Comparison of ENCODE assay signal across 6 cellular contexts in the genomic region with DNA sequence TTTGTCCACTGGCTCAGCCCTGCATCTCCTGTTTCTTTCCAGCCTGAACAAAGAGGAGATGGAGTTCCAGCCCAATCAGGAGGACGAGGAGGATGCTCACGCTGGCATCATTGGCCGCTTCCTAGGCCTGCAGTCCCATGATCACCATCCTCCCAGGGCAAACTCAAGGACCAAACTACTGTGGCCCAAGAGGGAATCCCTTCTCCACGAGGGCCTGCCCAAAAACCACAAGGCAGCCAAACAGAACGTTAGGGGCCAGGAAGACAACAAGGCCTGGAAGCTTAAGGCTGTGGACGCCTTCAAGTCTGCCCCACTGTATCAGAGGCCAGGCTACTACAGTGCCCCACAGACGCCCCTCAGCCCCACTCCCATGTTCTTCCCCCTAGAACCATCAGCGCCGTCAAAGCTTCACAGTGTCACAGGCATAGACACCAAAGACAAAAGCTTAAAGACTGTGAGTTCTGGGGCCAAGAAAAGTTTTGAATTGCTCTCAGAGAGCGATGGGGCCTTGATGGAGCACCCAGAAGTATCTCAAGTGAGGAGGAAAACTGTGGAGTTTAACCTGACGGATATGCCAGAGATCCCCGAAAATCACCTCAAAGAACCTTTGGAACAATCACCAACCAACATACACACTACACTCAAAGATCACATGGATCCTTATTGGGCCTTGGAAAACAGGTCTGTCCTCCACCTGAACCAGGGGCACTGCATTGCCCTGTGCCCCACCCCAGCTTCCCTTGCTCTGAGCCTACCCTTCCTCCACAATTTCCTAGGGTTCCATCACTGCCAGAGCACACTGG. TPM values are rescaled to one million over a fixed set of nuclear protein-coding genes. Genes with fewer than 3 reads are reported as not detected.
DNase-seq lines count a peak whose midpoint lies in the region; ATAC-seq and TF ChIP-seq lines count a peak whose summit lies in the region.

No MANE protein-coding gene starts in this region.

- DNase-seq in G401 (ENCODE audit: low spot score) (peak; percentile 15), omental fat pad (ENCODE audit: low spot score) (no peak), C1 segment of cervical spinal cord (lab: John Stamatoyannopoulos, UW) (no peak)
- peak; percentile 25 for DNase-seq in central memory CD4-positive, alpha-beta T cell

- no peak for TF ChIP-seq CTCF in omental fat pad (IDR thresholded peaks at IDR 0.05)

- in situ Hi-C loops in G401 (cut with HindIII; ENCODE audit: low sequenced_read_pairs), result no loop called here

- ATAC-seq in omental fat pad (ENCODE audit: low FRiP score) (peak; percentile 6), GM21576 (IDR thresholded peaks at IDR 0.05; ENCODE audit: unreplicated experiment) (no peak), GM21619 (IDR thresholded peaks at IDR 0.05; ENCODE audit: unreplicated experiment) (no peak)

RNA-seq across cellular contexts. Expression of a gene that starts 5.0 kb away (rescaled TPM):
- 588 and 699 TPM in 2 replicates for total RNA-seq in G401 (2014; rRNA removed; shearing (Covaris generic))
- total RNA-seq in omental fat pad, result 1,000 to 10,000 TPM; 3,477 to 7,075 (median 4,643) TPM

RNA-seq across cellular contexts. Expression of a gene that starts 12.3 kb away (rescaled TPM):
- 0.10 and 0.18 TPM in 2 replicates for total RNA-seq in G401 (2014; rRNA removed; shearing (Covaris generic))
- total RNA-seq in omental fat pad, result 10 to 100 TPM in 3 of 4 donors, 1 to 10 TPM in 1; 5.8 to 17.0 (median 12.0) TPM

RNA-seq across cellular contexts. Expression of a gene that starts 45.0 kb away (rescaled TPM):
- 12.4 and 19.0 TPM in 2 replicates for total RNA-seq in G401 (2014; rRNA removed; shearing (Covaris generic))
- total RNA-seq in omental fat pad, result 10 to 100 TPM; 18.5 to 37.8 (median 25.4) TPM

Comparison
In these comparisons a context has a peak if more than half of its experiments do, and no peak if none do; other contexts are left out.
1. DNase-seq: peak in G401 (single experiment) and central memory CD4-positive, alpha-beta T cell (single experiment); none in omental fat pad (single experiment) and C1 segment of cervical spinal cord (0 of 14).